21 cellular contexts compared by ENCODE assay signal in genomic region chr2:2326653-2327052, GRCh38. TPM values are rescaled to one million over a fixed set of nuclear protein-coding genes. Genes with fewer than 3 reads are reported as not detected.
"Had no signal": no experiment of that assay in that cellular context is flagged by ENCODE, and none has a peak within 500 bp of the region (broad histone marks: within the 10 kb centered on the region; RNA-seq: fewer than 3 reads in every experiment).

No MANE protein-coding gene starts in this region.

- H3K27ac Mint-ChIP-seq: activated naive CD4-positive, alpha-beta T cell treated with anti-CD3 and anti-CD28 coated beads, Interleukin-2, amount 50 U/mL, for 24 hours; effector memory CD8-positive, alpha-beta T cell; naive thymus-derived CD4-positive, alpha-beta T cell; neural progenitor cell; stimulated activated effector memory CD8-positive, alpha-beta T cell treated with anti-CD3 and anti-CD28 coated beads, Interleukin-12 subunit alpha, Interleukin-12 subunit beta, amount 100 ng/mL, for 72 hours; stimulated activated naive CD8-positive, alpha-beta T cell treated with anti-CD3 and anti-CD28 coated beads, Interleukin-15, amount 100 ng/mL, for 72 hours; WTC11 had no signal

- H3K4me1 ChIP-seq: ascending aorta, esophagus muscularis mucosa, left ventricle myocardium inferior, suprapubic skin, transverse colon had no signal

- H3K27me3 ChIP-seq: ascending aorta, suprapubic skin, transverse colon had no signal

- DNase-seq: activated gamma-delta T cell treated with Interleukin-2 at 50 U/mL for 16 hours; activated T-cell treated with anti-CD3 and anti-CD28 coated beads, Interleukin-2, amount 50 U/mL, for 1 hour; central memory CD4-positive, alpha-beta T cell; effector memory CD8-positive, alpha-beta T cell; left ventricle myocardium inferior; naive thymus-derived CD4-positive, alpha-beta T cell; small intestine; stimulated activated CD4-positive, alpha-beta T cell treated with anti-CD3 and anti-CD28 coated beads, Interleukin-2, amount 100 ng/mL, for 24 hours; stimulated activated naive CD8-positive, alpha-beta T cell treated with anti-CD3 and anti-CD28 coated beads, Interleukin-15, amount 100 ng/mL, for 72 hours; transverse colon had no signal

- H3K36me3 Mint-ChIP-seq: activated naive CD4-positive, alpha-beta T cell treated with anti-CD3 and anti-CD28 coated beads, Interleukin-2, amount 50 U/mL, for 24 hours; naive thymus-derived CD4-positive, alpha-beta T cell; neural progenitor cell; stimulated activated effector memory CD8-positive, alpha-beta T cell treated with anti-CD3 and anti-CD28 coated beads, Interleukin-12 subunit alpha, Interleukin-12 subunit beta, amount 100 ng/mL, for 72 hours; WTC11 had no signal

- H3K27me3 Mint-ChIP-seq: effector memory CD8-positive, alpha-beta T cell had no signal

- H3K9me3 ChIP-seq: ascending aorta, esophagus muscularis mucosa, left ventricle myocardium inferior, suprapubic skin, transverse colon had no signal

- H3K4me3 Mint-ChIP-seq: activated naive CD4-positive, alpha-beta T cell treated with anti-CD3 and anti-CD28 coated beads, Interleukin-2, amount 50 U/mL, for 24 hours; effector memory CD8-positive, alpha-beta T cell; naive thymus-derived CD4-positive, alpha-beta T cell; neural progenitor cell; stimulated activated effector memory CD8-positive, alpha-beta T cell treated with anti-CD3 and anti-CD28 coated beads, Interleukin-12 subunit alpha, Interleukin-12 subunit beta, amount 100 ng/mL, for 72 hours; stimulated activated naive CD8-positive, alpha-beta T cell treated with anti-CD3 and anti-CD28 coated beads, Interleukin-15, amount 100 ng/mL, for 72 hours; WTC11 had no signal

- H3K9me3 Mint-ChIP-seq: activated naive CD4-positive, alpha-beta T cell treated with anti-CD3 and anti-CD28 coated beads, Interleukin-2, amount 50 U/mL, for 24 hours; neural progenitor cell; WTC11 had no signal

- H3K4me3 ChIP-seq: ascending aorta, esophagus muscularis mucosa, left ventricle myocardium inferior, neural progenitor cell, suprapubic skin, transverse colon had no signal

- H3K9ac ChIP-seq: neural progenitor cell had no signal

- H3K36me3 ChIP-seq: ascending aorta, esophagus muscularis mucosa, left ventricle myocardium inferior, neural progenitor cell, suprapubic skin, transverse colon had no signal

- H3K4me1 Mint-ChIP-seq: activated naive CD4-positive, alpha-beta T cell treated with anti-CD3 and anti-CD28 coated beads, Interleukin-2, amount 50 U/mL, for 24 hours; naive thymus-derived CD4-positive, alpha-beta T cell; stimulated activated effector memory CD8-positive, alpha-beta T cell treated with anti-CD3 and anti-CD28 coated beads, Interleukin-12 subunit alpha, Interleukin-12 subunit beta, amount 100 ng/mL, for 72 hours; stimulated activated naive CD8-positive, alpha-beta T cell treated with anti-CD3 and anti-CD28 coated beads, Interleukin-15, amount 100 ng/mL, for 72 hours had no signal

RNA-seq across cellular contexts. Expression of gene MYT1L, which starts 4.4 kb away (rescaled TPM):
- total RNA-seq: ascending aorta, left ventricle myocardium inferior, lung microvascular endothelial cell, osteoblast, renal cortical epithelial cell, sciatic nerve, suprapubic skin had no signal
